1 cellular context compared by ENCODE assay signal in genomic region chr16:31537362-31537921, GRCh38.
TF ChIP-seq lines count a peak whose summit lies in the region.

No MANE protein-coding gene starts in this region.

TF ChIP-seq in HepG2, 621 proteins besides CTCF, POLR2A, EP300 and RAD21:
- TF ChIP-seq ZNF768 (CRISPR knock-in tag; IDR thresholded peaks at IDR 0.05) (0 out of 2 replicates have a peak, but pooled peaks have one; percentile 31), MTA1 (CRISPR knock-in tag; IDR thresholded peaks at IDR 0.05; ENCODE audit: borderline replicate concordance) (no peak), HNRNPLL (IDR thresholded peaks at IDR 0.05; ENCODE audit: low read depth, low read length, poor library complexity, severe bottlenecking) (peak; percentile 56), ZIK1 (CRISPR knock-in tag; IDR thresholded peaks at IDR 0.05; ENCODE audit: borderline replicate concordance, low read depth) (no peak), MXD1 (CRISPR knock-in tag; IDR thresholded peaks at IDR 0.05) (no peak), ZNF777 (CRISPR knock-in tag; IDR thresholded peaks at IDR 0.05) (peak; percentile 53), ZNF687 (CRISPR knock-in tag; IDR thresholded peaks at IDR 0.05) (peak; percentile 34; the same call in 1 of the 2 replicates), GABPB1 (CRISPR knock-in tag; IDR thresholded peaks at IDR 0.05) (peak; percentile 39; the same call in 1 of the 2 replicates), RNF2 (conservative IDR thresholded peaks at IDR 0.05; ENCODE audit: low read depth) (0 out of 2 replicates have a peak, but pooled peaks have one; percentile 48), MTF2 (CRISPR knock-in tag; IDR thresholded peaks at IDR 0.05; ENCODE audit: borderline replicate concordance) (0 out of 2 replicates have a peak, but pooled peaks have one; percentile 24), TBX2 (CRISPR knock-in tag; IDR thresholded peaks at IDR 0.05; ENCODE audit: borderline replicate concordance) (no peak), RARA (CRISPR knock-in tag; IDR thresholded peaks at IDR 0.05) (0 out of 2 replicates have a peak, but pooled peaks have one; percentile 17), NR2F6 (IDR thresholded peaks at IDR 0.05) (no peak), NR2F6 (CRISPR knock-in tag; IDR thresholded peaks at IDR 0.05) (no peak), SMARCC2 (IDR thresholded peaks at IDR 0.05) (no peak)
- TF ChIP-seq, protein P1, sequence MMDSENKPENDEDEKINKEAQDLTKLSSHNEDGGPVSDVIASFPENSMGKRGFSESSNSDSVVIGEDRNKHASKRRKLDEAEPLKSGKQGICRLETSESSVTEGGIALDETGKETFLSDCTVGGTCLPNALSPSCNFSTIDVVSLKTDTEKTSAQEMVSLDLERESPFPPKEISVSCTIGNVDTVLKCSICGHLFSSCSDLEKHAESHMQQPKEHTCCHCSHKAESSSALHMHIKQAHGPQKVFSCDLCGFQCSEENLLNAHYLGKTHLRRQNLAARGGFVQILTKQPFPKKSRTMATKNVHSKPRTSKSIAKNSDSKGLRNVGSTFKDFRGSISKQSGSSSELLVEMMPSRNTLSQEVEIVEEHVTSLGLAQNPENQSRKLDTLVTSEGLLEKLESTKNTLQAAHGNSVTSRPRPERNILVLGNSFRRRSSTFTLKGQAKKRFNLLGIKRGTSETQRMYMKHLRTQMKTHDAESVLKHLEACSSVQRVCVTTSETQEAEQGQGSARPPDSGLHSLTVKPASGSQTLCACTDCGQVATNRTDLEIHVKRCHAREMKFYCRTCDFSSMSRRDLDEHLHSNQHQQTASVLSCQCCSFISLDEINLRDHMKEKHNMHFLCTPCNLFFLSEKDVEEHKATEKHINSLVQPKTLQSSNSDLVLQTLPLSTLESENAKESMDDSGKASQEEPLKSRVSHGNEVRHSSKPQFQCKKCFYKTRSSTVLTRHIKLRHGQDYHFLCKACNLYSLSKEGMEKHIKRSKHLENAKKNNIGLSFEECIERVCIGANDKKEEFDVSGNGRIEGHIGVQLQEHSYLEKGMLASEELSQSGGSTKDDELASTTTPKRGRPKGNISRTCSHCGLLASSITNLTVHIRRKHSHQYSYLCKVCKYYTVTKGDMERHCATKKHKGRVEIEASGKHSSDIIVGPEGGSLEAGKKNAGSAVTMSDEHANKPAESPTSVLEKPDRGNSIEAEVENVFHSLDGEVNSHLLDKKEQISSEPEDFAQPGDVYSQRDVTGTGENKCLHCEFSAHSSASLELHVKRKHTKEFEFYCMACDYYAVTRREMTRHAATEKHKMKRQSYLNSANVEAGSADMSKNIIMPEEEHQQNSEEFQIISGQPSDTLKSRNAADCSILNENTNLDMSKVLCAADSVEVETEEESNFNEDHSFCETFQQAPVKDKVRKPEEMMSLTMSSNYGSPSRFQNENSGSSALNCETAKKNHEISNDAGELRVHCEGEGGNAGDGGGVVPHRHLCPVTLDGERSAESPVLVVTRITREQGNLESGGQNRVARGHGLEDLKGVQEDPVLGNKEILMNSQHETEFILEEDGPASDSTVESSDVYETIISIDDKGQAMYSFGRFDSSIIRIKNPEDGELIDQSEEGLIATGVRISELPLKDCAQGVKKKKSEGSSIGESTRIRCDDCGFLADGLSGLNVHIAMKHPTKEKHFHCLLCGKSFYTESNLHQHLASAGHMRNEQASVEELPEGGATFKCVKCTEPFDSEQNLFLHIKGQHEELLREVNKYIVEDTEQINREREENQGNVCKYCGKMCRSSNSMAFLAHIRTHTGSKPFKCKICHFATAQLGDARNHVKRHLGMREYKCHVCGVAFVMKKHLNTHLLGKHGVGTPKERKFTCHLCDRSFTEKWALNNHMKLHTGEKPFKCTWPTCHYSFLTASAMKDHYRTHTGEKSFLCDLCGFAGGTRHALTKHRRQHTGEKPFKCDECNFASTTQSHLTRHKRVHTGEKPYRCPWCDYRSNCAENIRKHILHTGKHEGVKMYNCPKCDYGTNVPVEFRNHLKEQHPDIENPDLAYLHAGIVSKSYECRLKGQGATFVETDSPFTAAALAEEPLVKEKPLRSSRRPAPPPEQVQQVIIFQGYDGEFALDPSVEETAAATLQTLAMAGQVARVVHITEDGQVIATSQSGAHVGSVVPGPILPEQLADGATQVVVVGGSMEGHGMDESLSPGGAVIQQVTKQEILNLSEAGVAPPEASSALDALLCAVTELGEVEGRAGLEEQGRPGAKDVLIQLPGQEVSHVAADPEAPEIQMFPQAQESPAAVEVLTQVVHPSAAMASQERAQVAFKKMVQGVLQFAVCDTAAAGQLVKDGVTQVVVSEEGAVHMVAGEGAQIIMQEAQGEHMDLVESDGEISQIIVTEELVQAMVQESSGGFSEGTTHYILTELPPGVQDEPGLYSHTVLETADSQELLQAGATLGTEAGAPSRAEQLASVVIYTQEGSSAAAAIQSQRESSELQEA (CRISPR knock-in tag; IDR thresholded peaks at IDR 0.05; ENCODE audit: not compliant biosample characterization) = peak; percentile 64
- TF ChIP-seq, protein P2, sequence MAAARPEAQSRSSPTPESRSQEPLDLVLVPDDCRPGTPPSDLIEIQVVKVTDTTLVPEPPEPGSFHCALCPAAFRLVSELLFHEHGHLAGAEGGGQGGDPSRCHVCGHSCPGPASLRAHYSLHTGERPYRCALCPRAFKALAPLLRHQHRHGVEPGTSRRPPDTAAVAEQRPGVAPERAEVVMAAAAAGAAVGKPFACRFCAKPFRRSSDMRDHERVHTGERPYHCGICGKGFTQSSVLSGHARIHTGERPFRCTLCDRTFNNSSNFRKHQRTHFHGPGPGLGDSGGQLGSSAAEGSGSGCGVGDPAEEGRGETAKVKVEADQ (CRISPR knock-in tag; IDR thresholded peaks at IDR 0.05; ENCODE audit: borderline replicate concordance) = peak; percentile 32; the same call in 1 of the 2 replicates
- TF ChIP-seq, protein P3, sequence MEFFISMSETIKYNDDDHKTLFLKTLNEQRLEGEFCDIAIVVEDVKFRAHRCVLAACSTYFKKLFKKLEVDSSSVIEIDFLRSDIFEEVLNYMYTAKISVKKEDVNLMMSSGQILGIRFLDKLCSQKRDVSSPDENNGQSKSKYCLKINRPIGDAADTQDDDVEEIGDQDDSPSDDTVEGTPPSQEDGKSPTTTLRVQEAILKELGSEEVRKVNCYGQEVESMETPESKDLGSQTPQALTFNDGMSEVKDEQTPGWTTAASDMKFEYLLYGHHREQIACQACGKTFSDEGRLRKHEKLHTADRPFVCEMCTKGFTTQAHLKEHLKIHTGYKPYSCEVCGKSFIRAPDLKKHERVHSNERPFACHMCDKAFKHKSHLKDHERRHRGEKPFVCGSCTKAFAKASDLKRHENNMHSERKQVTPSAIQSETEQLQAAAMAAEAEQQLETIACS (CRISPR knock-in tag; IDR thresholded peaks at IDR 0.05) = 0 out of 2 replicates have a peak, but pooled peaks have one; percentile 49
